8 cellular contexts compared by ENCODE assay signal in the genomic region with DNA sequence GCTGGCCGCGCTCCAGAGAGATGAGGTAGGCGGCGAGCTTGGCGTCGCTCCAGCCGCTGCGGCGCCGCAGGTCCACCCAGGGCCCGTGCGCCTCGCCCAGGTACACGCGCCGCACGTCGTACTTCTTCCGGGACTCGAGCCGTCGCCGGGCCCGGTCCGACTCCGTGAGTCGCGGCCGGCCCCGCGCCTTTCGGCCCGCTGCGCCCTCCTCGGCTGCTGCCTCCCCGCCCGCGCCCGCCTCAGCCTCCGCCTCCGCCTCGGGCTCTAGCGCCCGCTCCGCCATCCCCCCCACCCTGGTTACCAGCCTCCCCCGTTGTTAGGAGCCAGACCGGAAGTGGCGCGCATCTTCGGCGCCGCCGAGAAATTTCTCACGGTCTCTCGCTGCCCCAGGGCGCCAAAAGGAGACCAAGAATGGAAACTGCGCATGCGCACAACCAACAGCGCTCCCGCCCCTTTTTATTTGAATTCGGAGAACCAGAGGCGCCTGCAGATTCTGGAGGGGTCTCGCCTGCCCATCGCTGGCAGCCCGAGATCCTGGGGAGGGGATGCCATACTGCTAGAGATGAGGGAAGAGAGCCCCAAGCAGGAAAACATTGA. TPM values are rescaled to one million over a fixed set of nuclear protein-coding genes. Genes with fewer than 3 reads are reported as not detected.
A peak's percentile ranks its signal among the peaks of the same experiment; 100 is the strongest.
DNase-seq lines count a peak whose midpoint lies in the region; ATAC-seq and TF ChIP-seq lines count a peak whose summit lies in the region.

A gene with protein sequence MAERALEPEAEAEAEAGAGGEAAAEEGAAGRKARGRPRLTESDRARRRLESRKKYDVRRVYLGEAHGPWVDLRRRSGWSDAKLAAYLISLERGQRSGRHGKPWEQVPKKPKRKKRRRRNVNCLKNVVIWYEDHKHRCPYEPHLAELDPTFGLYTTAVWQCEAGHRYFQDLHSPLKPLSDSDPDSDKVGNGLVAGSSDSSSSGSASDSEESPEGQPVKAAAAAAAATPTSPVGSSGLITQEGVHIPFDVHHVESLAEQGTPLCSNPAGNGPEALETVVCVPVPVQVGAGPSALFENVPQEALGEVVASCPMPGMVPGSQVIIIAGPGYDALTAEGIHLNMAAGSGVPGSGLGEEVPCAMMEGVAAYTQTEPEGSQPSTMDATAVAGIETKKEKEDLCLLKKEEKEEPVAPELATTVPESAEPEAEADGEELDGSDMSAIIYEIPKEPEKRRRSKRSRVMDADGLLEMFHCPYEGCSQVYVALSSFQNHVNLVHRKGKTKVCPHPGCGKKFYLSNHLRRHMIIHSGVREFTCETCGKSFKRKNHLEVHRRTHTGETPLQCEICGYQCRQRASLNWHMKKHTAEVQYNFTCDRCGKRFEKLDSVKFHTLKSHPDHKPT (minus strand): TSS at position 336 of the 597 bp plus-strand sequence. CDS start 53 bp downstream, at position 283.

- H3K36me3 Mint-ChIP-seq in Caco-2 (ENCODE audit: insufficient read depth, unreplicated experiment) (peaks cover 34% of the 10 kb centered on the region), mesothelial cell of epicardium (peaks cover 5% of the 10 kb centered on the region)
- peaks cover 1% of the 10 kb centered on the region for H3K36me3 Mint-ChIP-seq in activated CD8-positive, alpha-beta memory T cell treated with anti-CD3 and anti-CD28 coated beads, Interleukin-2, amount 10 ng/mL, durations not matched to agents 7 days and 5 days

- intact Hi-C loops in Caco-2 (cut with micrococcal nuclease; ENCODE audit: unreplicated experiment): no loop called here

- H3K4me1 Mint-ChIP-seq in Caco-2 (ENCODE audit: low read depth, unreplicated experiment) (peaks cover 7% of the 10 kb centered on the region), mesothelial cell of epicardium (peaks cover 14% of the 10 kb centered on the region)
- H3K4me1 Mint-ChIP-seq in activated CD8-positive, alpha-beta memory T cell treated with anti-CD3 and anti-CD28 coated beads, Interleukin-2, amount 10 ng/mL, durations not matched to agents 7 days and 5 days: peaks cover 20% of the 10 kb centered on the region

- peak within 1 kb of the TSS; percentile 78 for H3K9ac ChIP-seq in endocrine pancreas (ENCODE audit: control insufficient read depth, insufficient read depth, low read length)

- BruUV-seq in Caco-2 (replicated peaks; lab: Mats Ljungman, UMichigan): no TSS peak

- H3K27me3 Mint-ChIP-seq in Caco-2 (ENCODE audit: insufficient read depth, unreplicated experiment): no peaks in the 10 kb centered on the region
- no peaks in the 10 kb centered on the region for H3K27me3 Mint-ChIP-seq in activated CD8-positive, alpha-beta memory T cell treated with anti-CD3 and anti-CD28 coated beads, Interleukin-2, amount 10 ng/mL, durations not matched to agents 7 days and 5 days
- H3K27me3 Mint-ChIP-seq in mesothelial cell of epicardium (ENCODE audit: low read depth): no peaks in the 10 kb centered on the region

- H3K9me3 ChIP-seq in Caco-2 (no peaks in the 10 kb centered on the region), endocrine pancreas (ENCODE audit: control insufficient read depth, low read length) (no peaks in the 10 kb centered on the region)

- peak within 1 kb of the TSS; percentile 95 for H3K27ac Mint-ChIP-seq in Caco-2 (ENCODE audit: unreplicated experiment)
- H3K27ac Mint-ChIP-seq in activated CD8-positive, alpha-beta memory T cell treated with anti-CD3 and anti-CD28 coated beads, Interleukin-2, amount 10 ng/mL, durations not matched to agents 7 days and 5 days: peak within 1 kb of the TSS; percentile 92
- peak within 1 kb of the TSS; percentile 97 for H3K27ac Mint-ChIP-seq in mesothelial cell of epicardium

- H3K9me3 Mint-ChIP-seq in Caco-2 (ENCODE audit: unreplicated experiment): no peaks in the 10 kb centered on the region
- H3K9me3 Mint-ChIP-seq in activated CD8-positive, alpha-beta memory T cell treated with anti-CD3 and anti-CD28 coated beads, Interleukin-2, amount 10 ng/mL, durations not matched to agents 7 days and 5 days (ENCODE audit: low read depth): no peaks in the 10 kb centered on the region
- no peaks in the 10 kb centered on the region for H3K9me3 Mint-ChIP-seq in mesothelial cell of epicardium

- no peaks in the 10 kb centered on the region for H3K27me3 ChIP-seq in Caco-2 (replicated peaks; ENCODE audit: control insufficient read depth, insufficient read depth, low read length)
- no peaks in the 10 kb centered on the region for H3K27me3 ChIP-seq in endocrine pancreas (ENCODE audit: control insufficient read depth, insufficient read depth, low read length)

- TF ChIP-seq CTCF in Caco-2 (IDR thresholded peaks at IDR 0.05; ENCODE audit: insufficient read depth in 1 of 2, low read depth in 1 of 2, low read length in 1 of 2, severe bottlenecking in 1 of 2, unreplicated experiment in 1 of 2): no peak
- TF ChIP-seq CTCF in mesothelial cell of epicardium (IDR thresholded peaks at IDR 0.05; ENCODE audit: unreplicated experiment): no peak

- H3K4me3 Mint-ChIP-seq in Caco-2 (ENCODE audit: unreplicated experiment) (peak within 1 kb of the TSS; percentile 81), mesothelial cell of epicardium (peak within 1 kb of the TSS; percentile 83)
- H3K4me3 Mint-ChIP-seq in activated CD8-positive, alpha-beta memory T cell treated with anti-CD3 and anti-CD28 coated beads, Interleukin-2, amount 10 ng/mL, durations not matched to agents 7 days and 5 days: peak within 1 kb of the TSS; percentile 81

- H3K4me3 ChIP-seq in Caco-2 (ENCODE audit: low read depth, low read length) (peak within 1 kb of the TSS; percentile 89), endocrine pancreas (ENCODE audit: control insufficient read depth, insufficient read depth, low read length) (peak within 1 kb of the TSS; percentile 27)

- ATAC-seq in GM21381 (IDR thresholded peaks at IDR 0.05; ENCODE audit: unreplicated experiment): peak; percentile 55
- peak; percentile 72 for ATAC-seq in activated CD8-positive, alpha-beta memory T cell treated with anti-CD3 and anti-CD28 coated beads, Interleukin-2, amount 10 ng/mL, durations not matched to agents 7 days and 5 days

- peak; percentile 93 for DNase-seq in Caco-2
- peak; percentile 48 to 98 (median 96) for DNase-seq in HUDEP-2 (lab: John Stamatoyannopoulos, UW; ENCODE audit: unreplicated experiment in 76 of 76)
- DNase-seq in NOMO-1 treated with dmso at 0.1 percent for 144 hours (lab: John Stamatoyannopoulos, UW; ENCODE audit: unreplicated experiment): peak; percentile 94
- DNase-seq in activated CD8-positive, alpha-beta memory T cell treated with anti-CD3 and anti-CD28 coated beads, Interleukin-2, amount 10 ng/mL, durations not matched to agents 7 days and 5 days: peak; percentile 97
- DNase-seq in mesothelial cell of epicardium (ENCODE audit: low spot score in 2 of 2, unreplicated experiment in 2 of 2): peak; percentile 93 to 98
- peak; percentile 83 to 90 for DNase-seq in stimulated activated CD8-positive, alpha-beta memory T cell treated with anti-CD3 and anti-CD28 coated beads, Interleukin-15, amount 100 ng/mL, for 4 hours (ENCODE audit: low read depth in 2 of 2)

- CTCF ChIA-PET in Caco-2 (lab: Charles Lee): interaction anchor here (0.6 kb wide), 1 partner anchor 160 kb away, joined by 7 read pairs; no protein-coding TSS in a partner anchor
- CTCF ChIA-PET in activated CD8-positive, alpha-beta memory T cell treated with anti-CD3 and anti-CD28 coated beads, Interleukin-2, amount 10 ng/mL, durations not matched to agents 7 days and 5 days (lab: Charles Lee): interaction anchor here (1.0 to 2.1 kb wide), 4 partner anchors 23 to 419 kb away, joined by 3 to 8 read pairs (median 4); no protein-coding TSS in a partner anchor

- no peaks in the 10 kb centered on the region; the same call in 1 of the 2 replicates for H3K36me3 ChIP-seq in Caco-2 (ENCODE audit: control insufficient read depth, insufficient read depth, low read length)
- H3K36me3 ChIP-seq in endocrine pancreas (ENCODE audit: control insufficient read depth, insufficient read depth, low read length): no peaks in the 10 kb centered on the region

- H3K4me1 ChIP-seq in Caco-2: peaks cover 11% of the 10 kb centered on the region; the same call in 1 of the 2 replicates
- H3K4me1 ChIP-seq in endocrine pancreas (ENCODE audit: control insufficient read depth, insufficient read depth, low read length): no peaks in the 10 kb centered on the region

- POLR2A ChIA-PET in Caco-2 (lab: Charles Lee): interaction anchor here (0.8 to 0.9 kb wide), 2 partner anchors 23 to 131 kb away, joined by 3 read pairs; partner anchors contain the start of genes ECSIT and SWSAP1

RNA-seq across cellular contexts. Expression of the gene that starts here (rescaled TPM):
- total RNA-seq in Caco-2 (2022): 6.1 and 8.9 TPM in 2 replicates
- 10 to 100 TPM; 16.1 to 16.7 TPM for total RNA-seq in activated CD8-positive, alpha-beta memory T cell treated with anti-CD3 and anti-CD28 coated beads, Interleukin-2, amount 10 ng/mL, durations not matched to agents 7 days and 5 days
- 13.9 to 16.5 TPM (median 15.4 TPM) in 3 replicates for total RNA-seq in mesothelial cell of epicardium

Comparison
In these comparisons a context has a peak if more than half of its experiments do, and no peak if none do; other contexts are left out.
1. Peak in every context shown above with its lines: DNase-seq, ATAC-seq and H3K4me3 ChIP-seq.